ENCODE assay signal across 8 cellular contexts in the genomic region with DNA sequence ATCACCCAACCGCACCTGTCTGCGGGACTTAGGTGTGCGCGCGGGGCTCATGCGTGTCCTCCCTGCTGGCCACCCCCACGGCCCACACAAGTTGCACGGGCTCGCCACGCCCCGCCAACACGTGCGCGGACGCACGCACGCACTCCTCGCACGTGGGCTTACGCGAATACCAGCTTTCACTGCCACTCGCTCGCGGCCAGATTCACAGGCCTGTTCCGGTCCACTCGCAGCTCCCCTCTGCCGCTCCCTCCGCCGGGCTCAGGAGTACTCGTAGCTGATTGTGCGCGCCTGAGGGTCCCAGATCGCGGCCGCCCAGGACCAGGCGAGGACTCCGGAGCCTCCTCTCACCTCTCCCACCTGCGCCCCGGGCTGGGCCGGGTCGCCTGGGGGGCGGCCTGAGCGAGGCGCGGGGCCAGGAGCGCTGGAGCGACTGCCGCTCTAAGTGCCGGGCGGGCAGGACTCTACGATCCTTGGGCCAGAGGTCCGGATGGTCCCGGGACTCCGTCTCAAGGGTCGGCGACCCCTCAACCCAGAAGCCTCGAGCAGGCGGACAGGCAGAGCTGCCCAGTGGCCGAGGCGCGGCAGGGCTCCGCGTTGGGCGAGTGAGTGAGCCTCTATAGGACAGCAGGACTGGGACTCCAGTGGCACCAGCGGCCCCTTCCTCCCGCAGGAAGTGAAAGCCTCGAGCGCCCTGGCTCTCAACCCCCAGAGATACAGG.
DNase-seq lines count a peak whose midpoint lies in the region; ATAC-seq and TF ChIP-seq lines count a peak whose summit lies in the region.

No MANE protein-coding gene starts in this region.

- H3K36me3 Mint-ChIP-seq in memory B cell = peaks cover 4% of the 10 kb centered on the region

- H3K4me3 Mint-ChIP-seq in memory B cell = peak overlapping the region; percentile 88

- H3K27me3 Mint-ChIP-seq in memory B cell = peaks cover 22% of the 10 kb centered on the region

- no peaks in the 10 kb centered on the region; the same call in none of the 2 replicates for H3K36me3 ChIP-seq in GM06990 (ENCODE audit: control insufficient read depth, insufficient read depth, low read length)

- ATAC-seq in GM21723 (IDR thresholded peaks at IDR 0.05; ENCODE audit: unreplicated experiment) (peak; percentile 61), memory B cell (ENCODE audit: low read depth) (peak; percentile 87), GM21423 (IDR thresholded peaks at IDR 0.05; ENCODE audit: unreplicated experiment) (no peak), HG03139 (IDR thresholded peaks at IDR 0.05; ENCODE audit: unreplicated experiment) (no peak)

- peak overlapping the region; percentile 73 for H3K27ac Mint-ChIP-seq in memory B cell

- DNase-seq in GM06990 (ENCODE audit: extremely low read depth, insufficient read length) (peak; percentile 73), memory B cell (ENCODE audit: low spot score in 2 of 2) (peak in 1 of 2 donors; percentile 52), NCI-H1436 treated with DMSO at 0.1 percent for 48 hours (lab: John Stamatoyannopoulos, UW) (no peak)
- DNase-seq in activated CD4-positive, alpha-beta T cell treated with anti-CD3 and anti-CD28 coated beads, Interleukin-2, amount 50 U/mL, for 48 hours = peak; percentile 39
- no peak for DNase-seq in effector CD8-positive, alpha-beta T cell (lab: John Stamatoyannopoulos, UW)

- H3K4me1 Mint-ChIP-seq in memory B cell = peaks cover 12% of the 10 kb centered on the region

- TF ChIP-seq CTCF in GM06990 (IDR thresholded peaks at IDR 0.05; ENCODE audit: insufficient read depth, low read length, poor library complexity, severe bottlenecking) = no peak

- no peaks in the 10 kb centered on the region for H3K9me3 Mint-ChIP-seq in memory B cell

- no peaks in the 10 kb centered on the region; the same call in 1 of the 2 replicates for H3K27me3 ChIP-seq in GM06990 (replicated peaks; ENCODE audit: control insufficient read depth, insufficient read depth, low read length)

- H3K4me3 ChIP-seq in GM06990 (replicated peaks; ENCODE audit: low read depth, low read length) = peak overlapping the region; percentile 52

Comparison
In these comparisons a context has a peak if more than half of its experiments do, and no peak if none do; other contexts are left out.
1. DNase-seq: peak in GM06990 (single experiment) and activated CD4-positive, alpha-beta T cell treated with anti-CD3 and anti-CD28 coated beads, Interleukin-2, amount 50 U/mL, for 48 hours (2 of 2); none in effector CD8-positive, alpha-beta T cell (single experiment) and NCI-H1436 treated with DMSO at 0.1 percent for 48 hours (single experiment).
2. ATAC-seq: peak in GM21723 (single experiment) and memory B cell (single experiment); none in GM21423 (single experiment) and HG03139 (single experiment).